Comparison of ENCODE assay signal across 16 cellular contexts in the genomic region with DNA sequence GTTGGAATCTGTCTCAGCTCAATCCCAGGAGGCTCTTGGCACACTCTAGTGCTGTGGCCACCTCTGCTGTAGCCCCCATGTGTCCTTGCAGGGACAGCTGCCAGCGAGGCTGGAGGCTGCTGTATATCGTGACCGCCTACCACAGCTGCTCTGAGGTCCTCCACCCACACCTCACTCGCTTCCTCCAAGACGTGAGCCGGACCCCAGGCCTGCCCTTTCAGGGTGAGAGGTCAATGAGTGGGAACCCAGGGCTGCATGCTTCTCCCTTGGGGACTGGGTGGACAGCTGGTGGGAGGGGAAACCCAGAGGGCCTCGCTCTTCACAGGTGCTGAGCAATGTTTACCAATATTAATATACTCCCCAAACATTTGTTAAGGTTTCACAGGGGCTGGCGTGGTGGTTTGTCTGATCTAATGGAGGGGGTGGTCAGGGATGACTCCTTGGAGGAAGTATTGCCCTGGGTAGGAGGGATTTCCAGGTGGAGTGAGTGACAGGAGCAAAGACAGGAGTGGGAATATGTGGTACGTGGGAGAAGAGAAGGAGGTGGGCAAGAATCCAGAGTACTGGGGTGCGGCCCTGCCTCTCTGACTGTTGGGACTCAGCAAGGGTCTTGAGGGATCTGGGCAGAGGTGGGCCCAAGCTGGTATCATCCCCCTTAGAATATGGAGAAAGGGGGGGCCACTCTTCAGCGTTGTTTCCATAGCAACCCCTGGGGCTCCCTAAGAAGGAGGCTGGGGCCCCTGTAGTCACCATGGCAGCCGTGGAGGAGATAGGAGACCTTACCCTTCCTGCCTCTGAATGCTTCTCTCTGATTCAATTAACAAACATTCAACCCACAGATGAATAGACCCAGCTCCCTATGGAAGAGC. TPM values are rescaled to one million over a fixed set of nuclear protein-coding genes. Genes with fewer than 3 reads are reported as not detected.
DNase-seq lines count a peak whose midpoint lies in the region; ATAC-seq, FAIRE-seq and TF ChIP-seq lines count a peak whose summit lies in the region.
"Had no signal": no experiment of that assay in that cellular context is flagged by ENCODE, and none has a peak within 500 bp of the region (broad histone marks: within the 10 kb centered on the region; RNA-seq: fewer than 3 reads in every experiment).

No MANE protein-coding gene starts in this region.

- no peaks in the 10 kb centered on the region for H3K9me2 ChIP-seq in GM23338 (ENCODE audit: insufficient read depth)

- no peaks in the 10 kb centered on the region; a peak in 1 of 7 replicates for H3K27me3 ChIP-seq in H1 (replicated peaks in 1 of 4; ENCODE audit: control insufficient read depth in 3 of 4, extremely low read depth in 1 of 4, insufficient read depth in 3 of 4, low read length in 3 of 4)
- H3K27me3 ChIP-seq in GM23338 (ENCODE audit: insufficient read depth): no peaks in the 10 kb centered on the region
- H3K27me3 ChIP-seq in right lobe of liver: no peaks in the 10 kb centered on the region
- H3K27me3 ChIP-seq: esophagus squamous epithelium had no signal

- no peak overlapping the region for H3K14ac ChIP-seq in H1 (ENCODE audit: insufficient read length)

- no peaks in the 10 kb centered on the region for H3K36me3 Mint-ChIP-seq in GM23338 (ENCODE audit: low read depth)
- H3K36me3 Mint-ChIP-seq: activated naive CD4-positive, alpha-beta T cell treated with anti-CD3 and anti-CD28 coated beads, Interleukin-2, amount 10 ng/mL, durations not matched to agents 7 days and 5 days had no signal

- DNase-seq in GM10266 (ENCODE audit: extremely low spot score): peak; percentile 82
- no peak for DNase-seq in H1 (ENCODE audit: low read depth in 1 of 2, low spot score in 2 of 2)
- no peak for DNase-seq in GM23338 (ENCODE audit: low spot score)
- no peak for DNase-seq in effector CD4-positive, alpha-beta T cell
- no peak for DNase-seq in right lobe of liver
- DNase-seq: activated CD4-positive, alpha-beta memory T cell treated with anti-CD3 and anti-CD28 coated beads, Interleukin-2, amount 10 ng/mL, durations not matched to agents 7 days and 5 days; activated naive CD4-positive, alpha-beta T cell treated with anti-CD3 and anti-CD28 coated beads, Interleukin-2, amount 10 ng/mL, durations not matched to agents 7 days and 5 days; esophagus squamous epithelium; HFFc6; NCI-H1048; NCI-H510A had no signal

- H3K4me3 ChIP-seq in H1 (ENCODE audit: extremely low read depth in 1 of 4, insufficient read depth in 2 of 4, low read depth in 3 of 4, low read length in 4 of 4) (no peak overlapping the region), GM23338 (no peak overlapping the region), right lobe of liver (no peak overlapping the region)
- H3K4me3 ChIP-seq: esophagus squamous epithelium, lung had no signal

- H3K23me2 ChIP-seq in H1 (ENCODE audit: low read depth, low read length): no peaks in the 10 kb centered on the region; the same call in 1 of the 2 replicates

- H3K9ac ChIP-seq in H1 (replicated peaks in 1 of 4; ENCODE audit: extremely low read depth in 1 of 4, low read depth in 3 of 4, low read length in 3 of 4): no peak overlapping the region

- peaks cover 7% of the 10 kb centered on the region for H3K27me3 Mint-ChIP-seq in GM23338 (ENCODE audit: insufficient read depth, low read depth, poor library complexity)

- H4K20me1 ChIP-seq in H1 (replicated peaks in 1 of 2; ENCODE audit: control insufficient read depth in 1 of 2, insufficient read depth in 2 of 2, low read length in 2 of 2) (no peaks in the 10 kb centered on the region), GM23338 (replicated peaks; ENCODE audit: insufficient read depth) (no peaks in the 10 kb centered on the region)

- CTCF ChIA-PET in H1 (lab: Charles Lee; ENCODE audit: partially characterized antibody): interaction anchor here (0.9 to 4.1 kb wide), 7 partner anchors 9 to 39 kb away, joined by 3 to 29 read pairs (median 3); no protein-coding TSS in a partner anchor

- H3K9me3 ChIP-seq in H1 (ENCODE audit: insufficient read depth in 2 of 2, low read depth in 1 of 2, low read length in 1 of 2): no peaks in the 10 kb centered on the region
- H3K9me3 ChIP-seq in right lobe of liver: no peaks in the 10 kb centered on the region
- H3K9me3 ChIP-seq: esophagus squamous epithelium had no signal

- no peak overlapping the region for H4K5ac ChIP-seq in H1 (ENCODE audit: insufficient read length, low read depth, low read length)

- H2BK5ac ChIP-seq in H1 (ENCODE audit: low read depth, low read length): no peak overlapping the region

- H3K36me3 ChIP-seq in H1 (ENCODE audit: control insufficient read depth in 2 of 4, insufficient read depth in 4 of 4, low read length in 3 of 4): no peaks in the 10 kb centered on the region
- no peaks in the 10 kb centered on the region for H3K36me3 ChIP-seq in GM23338 (ENCODE audit: insufficient read depth)
- H3K36me3 ChIP-seq in right lobe of liver: no peaks in the 10 kb centered on the region
- H3K36me3 ChIP-seq: esophagus squamous epithelium had no signal

- no peaks in the 10 kb centered on the region; the same call in 2 of the 3 replicates for H3K9me3 Mint-ChIP-seq in GM23338
- H3K9me3 Mint-ChIP-seq: activated CD4-positive, alpha-beta memory T cell treated with anti-CD3 and anti-CD28 coated beads, Interleukin-2, amount 10 ng/mL, durations not matched to agents 7 days and 5 days; activated naive CD4-positive, alpha-beta T cell treated with anti-CD3 and anti-CD28 coated beads, Interleukin-2, amount 10 ng/mL, durations not matched to agents 7 days and 5 days; HFFc6 had no signal

- peaks cover 2 to 6% (median 3%) of the 10 kb centered on the region in 4 experiments; a peak in 6 of 7 replicates for H3K4me1 ChIP-seq in H1 (replicated peaks in 1 of 4; ENCODE audit: control insufficient read depth in 3 of 4, insufficient read depth in 4 of 4, low read length in 3 of 4)
- H3K4me1 ChIP-seq in GM23338 (ENCODE audit: insufficient read depth): peaks cover 4% of the 10 kb centered on the region; the same call in 1 of the 2 replicates
- H3K4me1 ChIP-seq in right lobe of liver: no peaks in the 10 kb centered on the region

- no peak overlapping the region for H3K4ac ChIP-seq in H1 (replicated peaks; ENCODE audit: insufficient read length, low read depth, low read length)

- TF ChIP-seq CTCF in GM10266 (IDR thresholded peaks at IDR 0.05; ENCODE audit: control insufficient read depth, insufficient read depth, low read depth, missing control alignments) (no peak), H1 (IDR thresholded peaks at IDR 0.05; ENCODE audit: control extremely low read depth in 1 of 3, insufficient read depth in 1 of 3, low read depth in 1 of 3, low read length in 3 of 3) (no peak), GM23338 (conservative IDR thresholded peaks at IDR 0.05; ENCODE audit: low read depth in 2 of 2) (no peak), right lobe of liver (IDR thresholded peaks at IDR 0.05) (no peak)

- WGBS in H1 (ENCODE audit: extremely low coverage in 1 of 2, insufficient coverage in 1 of 2, insufficient read length in 1 of 2, insufficient replicate concordance in 2 of 2, low coverage in 1 of 2, low lambda C conversion rate in 2 of 2, missing lambda C conversion rate in 1 of 2), 2 experiments: 86% methylated on average over 12 of the region's 12 CpGs; no CpG with 5 or more reads in 1 of the 2 experiments
- 88% methylated on average over 8 of the region's 12 CpGs for WGBS in right lobe of liver (ENCODE audit: insufficient coverage, low coverage, low lambda C conversion rate, missing lambda C conversion rate)

- no peak overlapping the region for H4K91ac ChIP-seq in H1 (replicated peaks; ENCODE audit: insufficient read length, low read length)

- H3K56ac ChIP-seq in H1 (replicated peaks; ENCODE audit: insufficient read length, low read depth, low read length): no peak overlapping the region

- TF ChIP-seq RAD21 in H1 (IDR thresholded peaks at IDR 0.05 in 1 of 2, conservative IDR thresholded peaks at IDR 0.05 in 1 of 2; ENCODE audit: low read depth in 2 of 2, low read length in 2 of 2): no peak

- TF ChIP-seq EP300 in H1 (IDR thresholded peaks at IDR 0.05; ENCODE audit: borderline replicate concordance in 1 of 2, low read depth in 2 of 2, low read length in 2 of 2): no peak

- peaks cover 6% of the 10 kb centered on the region; the same call in 2 of the 3 replicates for H3K4me1 Mint-ChIP-seq in GM23338

- 0 out of 2 replicates have a peak overlapping the region, but pooled peaks have one; percentile 77 for H2BK12ac ChIP-seq in H1 (ENCODE audit: low read depth, low read length)

- H3F3A ChIP-seq in GM23338 (replicated peaks; ENCODE audit: low read depth): no peaks in the 10 kb centered on the region

- H2BK15ac ChIP-seq in H1 (ENCODE audit: low read length): no peak overlapping the region

- no peak overlapping the region for H3K27ac ChIP-seq in H1 (ENCODE audit: low read depth, low read length)
- H3K27ac ChIP-seq in GM23338 (ENCODE audit: low read depth): no peak overlapping the region
- H3K27ac ChIP-seq in right lobe of liver: no peak overlapping the region
- H3K27ac ChIP-seq: esophagus squamous epithelium had no signal

- intact Hi-C loops in right lobe of liver (cut with DNase I): no loop called here

- no peak overlapping the region for H3K27ac Mint-ChIP-seq in GM23338
- H3K27ac Mint-ChIP-seq: activated CD4-positive, alpha-beta memory T cell treated with anti-CD3 and anti-CD28 coated beads, Interleukin-2, amount 10 ng/mL, durations not matched to agents 7 days and 5 days; activated naive CD4-positive, alpha-beta T cell treated with anti-CD3 and anti-CD28 coated beads, Interleukin-2, amount 10 ng/mL, durations not matched to agents 7 days and 5 days; HFFc6 had no signal

- FAIRE-seq in H1 (lab: Jason Lieb, UNC): no peak

- H2AK5ac ChIP-seq in H1 (ENCODE audit: low read depth, low read length): no peak overlapping the region

- POLR2A ChIA-PET in H1 (lab: Charles Lee; ENCODE audit: partially characterized antibody): no interaction called here

- H4K8ac ChIP-seq in H1 (ENCODE audit: extremely low read depth, insufficient read depth, low read length): no peak overlapping the region

- H2BK120ac ChIP-seq in H1 (replicated peaks; ENCODE audit: low read depth, low read length): no peak overlapping the region

- H3K4me2 ChIP-seq in H1 (ENCODE audit: insufficient read depth in 1 of 2, low read depth in 2 of 2, low read length in 2 of 2): no peak overlapping the region
- H3K4me2 ChIP-seq in GM23338: no peak overlapping the region

- ATAC-seq in GM19372 (IDR thresholded peaks at IDR 0.05; ENCODE audit: low read depth, unreplicated experiment) (peak; percentile 66), HG03095 (IDR thresholded peaks at IDR 0.05; ENCODE audit: unreplicated experiment) (peak; percentile 54), HG02610 (IDR thresholded peaks at IDR 0.05; ENCODE audit: unreplicated experiment) (no peak), GM23338 (no peak), right lobe of liver (no peak)

- no peak for TF ChIP-seq POLR2A in H1 (IDR thresholded peaks at IDR 0.05; ENCODE audit: control extremely low read depth in 1 of 2, low read depth in 2 of 2, low read length in 2 of 2)
- TF ChIP-seq POLR2A in right lobe of liver (IDR thresholded peaks at IDR 0.05): no peak

- H3K79me2 ChIP-seq in H1 (ENCODE audit: control insufficient read depth in 1 of 2, insufficient read depth in 2 of 2, low read length in 2 of 2): no peaks in the 10 kb centered on the region
- H3K79me2 ChIP-seq in GM23338 (replicated peaks; ENCODE audit: insufficient read depth): no peaks in the 10 kb centered on the region

- H2BK20ac ChIP-seq in H1 (ENCODE audit: low read length): no peak overlapping the region

- H3K18ac ChIP-seq in H1 (ENCODE audit: extremely low read depth, low read length): no peak overlapping the region

- no peaks in the 10 kb centered on the region for H3K79me1 ChIP-seq in H1 (ENCODE audit: low read depth, low read length)

- no peak overlapping the region for H3K23ac ChIP-seq in H1 (ENCODE audit: insufficient read length)

- H3K4me3 Mint-ChIP-seq in GM23338: no peak overlapping the region; the same call in 2 of the 3 replicates
- H3K4me3 Mint-ChIP-seq: activated CD4-positive, alpha-beta memory T cell treated with anti-CD3 and anti-CD28 coated beads, Interleukin-2, amount 10 ng/mL, durations not matched to agents 7 days and 5 days; activated naive CD4-positive, alpha-beta T cell treated with anti-CD3 and anti-CD28 coated beads, Interleukin-2, amount 10 ng/mL, durations not matched to agents 7 days and 5 days; HFFc6 had no signal

- H2AFZ ChIP-seq in H1 (ENCODE audit: low read length) (no peak overlapping the region), GM23338 (no peak overlapping the region)

RNA-seq across cellular contexts. Expression of a gene that starts 22.2 kb away (rescaled TPM):
- 86.4 and 86.6 TPM in 2 replicates for total RNA-seq in H1 (2021; fragmentation: NEBNext Ultra II Directional; extraction: Animal tissue kit (Norgen Biotek cat#: 25700))
- polyA plus RNA-seq in H1 (2011; rRNA removed) (63.7 and 66.5 TPM in 2 replicates), GM23338 (2016; fragmentation: Nextera tagmentation; extraction: Ambion mirVana) (32.2 TPM in 2 replicates)
- 58.7 TPM for polyA plus RNA-seq in H1 (2011; cell fraction: cytosol; rRNA removed)
- 46.3 TPM for polyA plus RNA-seq in H1 (2011; cell fraction: nucleus; rRNA removed)
- polyA plus RNA-seq in H1 (2012, experiment 1 of 2): 39.8 to 45.6 TPM (median 42.8 TPM) in 4 replicates
- 74.9 TPM for polyA plus RNA-seq in H1 (2012, experiment 2 of 2)
- 45.3 TPM for polyA plus RNA-seq in H1 (2013, experiment 1 of 2)
- 45.3 TPM for polyA plus RNA-seq in H1 (2013, experiment 2 of 2)
- 74.1 and 101 TPM in 2 replicates for polyA minus RNA-seq in H1 (2011; rRNA and poly(A)+ RNA removed)
- polyA minus RNA-seq in H1 (2011; cell fraction: cytosol; rRNA and poly(A)+ RNA removed): 76.5 TPM
- 35.4 TPM for polyA minus RNA-seq in H1 (2011; cell fraction: nucleus; rRNA and poly(A)+ RNA removed)
- total RNA-seq in GM23338 (2014; rRNA removed; shearing (Covaris generic)): 103 and 117 TPM in 2 replicates
- total RNA-seq in right lobe of liver: 10 to 100 TPM; 57.5 to 71.8 (median 66.1) TPM

RNA-seq across cellular contexts. Expression of a gene that starts 52.9 kb away (rescaled TPM):
- 1.5 and 1.6 TPM in 2 replicates for total RNA-seq in H1 (2021; fragmentation: NEBNext Ultra II Directional; extraction: Animal tissue kit (Norgen Biotek cat#: 25700))
- polyA plus RNA-seq in H1 (2011; rRNA removed) (4.2 and 5.5 TPM in 2 replicates), GM23338 (2016; fragmentation: Nextera tagmentation; extraction: Ambion mirVana) (1.1 and 2.2 TPM in 2 replicates)
- polyA plus RNA-seq in H1 (2011; cell fraction: cytosol; rRNA removed): 5.4 TPM
- polyA plus RNA-seq in H1 (2011; cell fraction: nucleus; rRNA removed): 22.4 TPM
- 2.0 to 4.0 TPM (median 3.2 TPM) in 4 replicates for polyA plus RNA-seq in H1 (2012, experiment 1 of 2)
- polyA plus RNA-seq in H1 (2012, experiment 2 of 2): 1.1 TPM
- 1.2 TPM for polyA plus RNA-seq in H1 (2013, experiment 1 of 2)
- polyA plus RNA-seq in H1 (2013, experiment 2 of 2): 0.94 TPM
- 1.7 and 3.2 TPM in 2 replicates for polyA minus RNA-seq in H1 (2011; rRNA and poly(A)+ RNA removed)
- polyA minus RNA-seq in H1 (2011; cell fraction: cytosol; rRNA and poly(A)+ RNA removed): 1.7 TPM
- 7.4 TPM for polyA minus RNA-seq in H1 (2011; cell fraction: nucleus; rRNA and poly(A)+ RNA removed)
- 1.0 and 1.3 TPM in 2 replicates for total RNA-seq in GM23338 (2014; rRNA removed; shearing (Covaris generic))
- 1 to 10 TPM in 4 of 6 experiments, under 1 TPM in 2; 0.19 to 6.2 (median 1.5) TPM for total RNA-seq in right lobe of liver
- total RNA-seq: Daoy had no signal

Comparison
In these comparisons a context has a peak if more than half of its experiments do, and no peak if none do; other contexts are left out.
1. ATAC-seq: peak in GM19372 (single experiment) and HG03095 (single experiment); none in HG02610 (single experiment), GM23338 (single experiment) and right lobe of liver (0 of 4).